In genomic region chr22:28977050-28977449, GRCh38 we compare ENCODE assay signal across 13 cellular contexts.
A peak's percentile ranks its signal among the peaks of the same experiment; 100 is the strongest.
DNase-seq lines count a peak whose midpoint lies in the region; ATAC-seq and TF ChIP-seq lines count a peak whose summit lies in the region.
"Had no signal": no experiment of that assay in that cellular context is flagged by ENCODE, and none has a peak within 500 bp of the region (broad histone marks: within the 10 kb centered on the region; RNA-seq: fewer than 3 reads in every experiment).

No MANE protein-coding gene starts in this region.

- peak; percentile 52 for ATAC-seq in sciatic nerve
- no peak for ATAC-seq in HG03432 (IDR thresholded peaks at IDR 0.05; ENCODE audit: unreplicated experiment)
- ATAC-seq: naive thymus-derived CD8-positive, alpha-beta T cell had no signal

- H3K27ac ChIP-seq in HEK293 (ENCODE audit: extremely low read depth, low read depth, low read length) (no peak overlapping the region), hepatocyte (peak overlapping the region; percentile 6), neuronal stem cell (replicated peaks; ENCODE audit: low read length) (no peak overlapping the region)

- no peaks in the 10 kb centered on the region for H3K27me3 ChIP-seq in hepatocyte
- H3K27me3 ChIP-seq in neuronal stem cell (ENCODE audit: control insufficient read depth in 3 of 3, insufficient read depth in 3 of 3, low read depth in 1 of 3, low read length in 3 of 3): no peaks in the 10 kb centered on the region
- H3K27me3 ChIP-seq: thyroid gland had no signal

- no peak for DNase-seq in hepatocyte (ENCODE audit: low spot score)
- DNase-seq in sciatic nerve (ENCODE audit: low spot score): no peak
- DNase-seq in NCI-H1417 (lab: John Stamatoyannopoulos, UW): no peak
- DNase-seq in activated CD4-positive, alpha-beta T cell treated with anti-CD3 and anti-CD28 coated beads for 4 hours: no peak
- no peak for DNase-seq in neuronal stem cell (ENCODE audit: low spot score)
- DNase-seq: activated naive CD4-positive, alpha-beta T cell treated with anti-CD3 and anti-CD28 coated beads, Interleukin-2, amount 50 U/mL, for 16 hours; naive thymus-derived CD8-positive, alpha-beta T cell; OCI-M1; stimulated activated CD4-positive, alpha-beta T cell treated with anti-CD3 and anti-CD28 coated beads, Interleukin-4, amount 100 ng/mL, for 24 hours; thyroid gland had no signal

- H3K36me3 ChIP-seq in HEK293 (ENCODE audit: control insufficient read depth in 2 of 2, insufficient read depth in 1 of 2, low read length in 2 of 2): no peaks in the 10 kb centered on the region
- H3K36me3 ChIP-seq in hepatocyte (replicated peaks; ENCODE audit: insufficient read depth, low read depth): no peaks in the 10 kb centered on the region
- peaks cover 0 to 15% of the 10 kb centered on the region in 2 donors for H3K36me3 ChIP-seq in neuronal stem cell (replicated peaks in 1 of 2; ENCODE audit: control insufficient read depth in 2 of 2, insufficient read depth in 2 of 2, low read length in 2 of 2)
- H3K36me3 ChIP-seq: thyroid gland had no signal

- peaks cover 4% of the 10 kb centered on the region for H3K79me1 ChIP-seq in neuronal stem cell (ENCODE audit: low read depth, low read length)

- H2AK5ac ChIP-seq in neuronal stem cell (ENCODE audit: low read depth, low read length): no peak overlapping the region

- H3K9me3 Mint-ChIP-seq in brain: peaks cover 0 to 3% (median 0%) of the 10 kb centered on the region in 5 experiments
- H3K9me3 Mint-ChIP-seq: naive thymus-derived CD8-positive, alpha-beta T cell had no signal

- peak overlapping the region; percentile 54 for H3K4me2 ChIP-seq in hepatocyte
- no peak overlapping the region for H3K4me2 ChIP-seq in neuronal stem cell (ENCODE audit: insufficient read depth, low read length, poor library complexity, severe bottlenecking)

- H4K91ac ChIP-seq in neuronal stem cell (ENCODE audit: low read depth, low read length, poor library complexity): no peak overlapping the region

- no peak for TF ChIP-seq CTCF in HEK293 (tag by site-specific recombination; IDR thresholded peaks at IDR 0.05)
- no peak for TF ChIP-seq CTCF in brain (conservative IDR thresholded peaks at IDR 0.05)
- no peak for TF ChIP-seq CTCF in hepatocyte (IDR thresholded peaks at IDR 0.05; ENCODE audit: poor library complexity)

- CTCF ChIA-PET in HEK293 (lab: Yijun Ruan, JAX): interaction anchor here (0.7 kb wide), 2 partner anchors 12 to 725 kb away, joined by 3 read pairs; no protein-coding TSS in a partner anchor

- H3K27ac Mint-ChIP-seq in brain: peak overlapping the region; percentile 42 to 95 (median 91)

- no peak overlapping the region for H3K4ac ChIP-seq in neuronal stem cell (ENCODE audit: low read length)

- WGBS in hepatocyte (ENCODE audit: low lambda C conversion rate, missing lambda C conversion rate): 68% methylated on average over 4 of the region's 4 CpGs
- no CpG with 5 or more reads among the region's 4 CpGs for WGBS in neuronal stem cell (ENCODE audit: extremely low coverage in 2 of 2, insufficient read length in 2 of 2, insufficient replicate concordance in 1 of 2), 2 donors

- H2BK15ac ChIP-seq in neuronal stem cell (ENCODE audit: low read length): no peak overlapping the region

- H3K23ac ChIP-seq in neuronal stem cell (ENCODE audit: low read depth, low read length, poor library complexity): no peak overlapping the region

- H3K27me3 Mint-ChIP-seq in brain: peaks cover 4% of the 10 kb centered on the region

- no peak overlapping the region for H2BK120ac ChIP-seq in neuronal stem cell (ENCODE audit: low read depth, low read length)

- POLR2A ChIA-PET in HEK293 (lab: Yijun Ruan, JAX): no interaction called here

- no peaks in the 10 kb centered on the region for H3K9me2 ChIP-seq in hepatocyte (replicated peaks; ENCODE audit: insufficient read depth)

- intact Hi-C loops in sciatic nerve (cut with DNase I): no loop called here

- peaks cover 60% of the 10 kb centered on the region for H3K4me1 Mint-ChIP-seq in brain

- no peak overlapping the region for H2BK12ac ChIP-seq in neuronal stem cell (ENCODE audit: low read length)

- H4K20me1 ChIP-seq in hepatocyte (ENCODE audit: insufficient read depth, poor library complexity, severe bottlenecking): peaks cover 2% of the 10 kb centered on the region

- peaks cover 25% of the 10 kb centered on the region for H3K4me1 ChIP-seq in HEK293 (ENCODE audit: control insufficient read depth, insufficient read depth, low read length)
- H3K4me1 ChIP-seq in hepatocyte (ENCODE audit: insufficient read depth): peaks cover 21% of the 10 kb centered on the region
- H3K4me1 ChIP-seq in neuronal stem cell (ENCODE audit: control insufficient read depth in 2 of 2, insufficient read depth in 1 of 2, low read depth in 1 of 2, low read length in 2 of 2): peaks cover 10 to 33% of the 10 kb centered on the region in 2 donors

- H2AFZ ChIP-seq in hepatocyte (no peak overlapping the region), neuronal stem cell (ENCODE audit: low read length) (no peak overlapping the region)

- H3K4me3 ChIP-seq in HEK293 (ENCODE audit: low read depth, low read length) (no peak overlapping the region), hepatocyte (no peak overlapping the region), neuronal stem cell (ENCODE audit: low read length in 2 of 2) (no peak overlapping the region)
- H3K4me3 ChIP-seq: thyroid gland had no signal

- peaks cover 6% of the 10 kb centered on the region for H3K36me3 Mint-ChIP-seq in brain

- no peak overlapping the region for H3K9ac ChIP-seq in neuronal stem cell (ENCODE audit: low read depth, low read length, poor library complexity)

- H3K4me3 Mint-ChIP-seq in brain: peak overlapping the region; percentile 58 to 75 (median 69)
- H3K4me3 Mint-ChIP-seq: naive thymus-derived CD8-positive, alpha-beta T cell had no signal

- peaks cover 78% of the 10 kb centered on the region for H3K79me2 ChIP-seq in hepatocyte

- no peak overlapping the region for H3K14ac ChIP-seq in neuronal stem cell (ENCODE audit: low read length)

- no peak overlapping the region for H4K8ac ChIP-seq in neuronal stem cell (ENCODE audit: low read depth, low read length)

- no peak overlapping the region for H2BK5ac ChIP-seq in neuronal stem cell (ENCODE audit: low read length)

- no peak overlapping the region for H3K18ac ChIP-seq in neuronal stem cell (ENCODE audit: low read length)

- H3K9me3 ChIP-seq in HEK293 (ENCODE audit: control insufficient read depth, insufficient read depth, low read depth, low read length) (no peaks in the 10 kb centered on the region), hepatocyte (ENCODE audit: low read depth) (no peaks in the 10 kb centered on the region), neuronal stem cell (replicated peaks in 1 of 2; ENCODE audit: control insufficient read depth in 2 of 2, insufficient read depth in 1 of 2, low read depth in 1 of 2, low read length in 2 of 2) (no peaks in the 10 kb centered on the region)
- H3K9me3 ChIP-seq: thyroid gland had no signal

TF ChIP-seq in HEK293, 187 proteins besides CTCF, POLR2A, EP300 and RAD21:
- no peak for TF ChIP-seq PBX3 (CRISPR knock-in tag; IDR thresholded peaks at IDR 0.05)
- 0 out of 2 replicates have a peak, but pooled peaks have one; percentile 20 for TF ChIP-seq ZIC2 (tag by site-specific recombination; IDR thresholded peaks at IDR 0.05)
